3 cellular contexts compared by ENCODE assay signal in the genomic region with DNA sequence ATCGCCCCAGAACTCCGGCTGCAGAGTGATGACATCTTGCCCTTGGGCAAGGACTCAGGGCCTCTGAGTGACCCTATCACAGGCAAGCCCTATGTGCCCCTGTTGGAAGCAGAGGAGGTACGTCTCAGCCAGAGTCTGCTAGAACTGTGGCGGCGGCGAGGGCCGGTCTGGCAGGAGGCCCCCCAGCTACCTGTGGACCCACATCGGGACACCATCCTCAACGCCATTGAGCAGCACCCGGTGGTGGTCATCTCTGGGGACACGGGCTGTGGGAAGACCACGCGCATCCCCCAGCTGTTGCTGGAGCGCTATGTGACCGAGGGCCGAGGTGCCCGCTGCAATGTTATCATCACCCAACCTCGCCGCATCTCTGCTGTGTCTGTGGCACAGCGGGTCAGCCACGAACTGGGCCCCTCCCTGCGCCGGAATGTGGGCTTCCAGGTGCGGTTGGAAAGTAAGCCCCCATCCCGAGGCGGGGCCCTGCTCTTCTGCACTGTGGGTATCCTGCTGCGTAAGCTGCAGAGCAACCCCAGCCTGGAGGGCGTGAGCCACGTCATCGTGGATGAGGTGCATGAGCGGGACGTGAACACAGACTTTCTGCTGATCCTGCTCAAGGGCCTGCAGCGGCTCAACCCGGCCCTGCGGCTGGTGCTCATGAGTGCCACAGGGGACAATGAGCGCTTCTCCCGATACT.
TF ChIP-seq lines count a peak whose summit lies in the region.

No MANE protein-coding gene starts in this region.

TF ChIP-seq in GM12891, 5 proteins besides CTCF, POLR2A, EP300 and RAD21:
- no peak for TF ChIP-seq POU2F2 (IDR thresholded peaks at IDR 0.05; ENCODE audit: low read depth, low read length)
- 0 out of 2 replicates have a peak, but pooled peaks have one; percentile 13 for TF ChIP-seq POLR2AphosphoS5 (IDR thresholded peaks at IDR 0.05; ENCODE audit: low read depth, low read length)
- TF ChIP-seq TAF1 (IDR thresholded peaks at IDR 0.05; ENCODE audit: low read depth, low read length) = no peak
- no peak for TF ChIP-seq PAX5 (IDR thresholded peaks at IDR 0.05; ENCODE audit: insufficient read depth, low read length, severe bottlenecking)

TF ChIP-seq in HEK293, 187 proteins besides CTCF, POLR2A, EP300 and RAD21:
- TF ChIP-seq ZNF626 (tag by site-specific recombination; IDR thresholded peaks at IDR 0.05) = no peak
- TF ChIP-seq EGR2 (tag by site-specific recombination; IDR thresholded peaks at IDR 0.05; ENCODE audit: low read depth) = no peak
- TF ChIP-seq ZNF776 (tag by site-specific recombination; IDR thresholded peaks at IDR 0.05; ENCODE audit: borderline replicate concordance) = no peak
- peak; percentile 26; the same call in 1 of the 2 replicates for TF ChIP-seq ZNF600 (tag by site-specific recombination; IDR thresholded peaks at IDR 0.05)
- no peak for TF ChIP-seq PRDM1 (tag by site-specific recombination; IDR thresholded peaks at IDR 0.05)
- TF ChIP-seq, protein P1, sequence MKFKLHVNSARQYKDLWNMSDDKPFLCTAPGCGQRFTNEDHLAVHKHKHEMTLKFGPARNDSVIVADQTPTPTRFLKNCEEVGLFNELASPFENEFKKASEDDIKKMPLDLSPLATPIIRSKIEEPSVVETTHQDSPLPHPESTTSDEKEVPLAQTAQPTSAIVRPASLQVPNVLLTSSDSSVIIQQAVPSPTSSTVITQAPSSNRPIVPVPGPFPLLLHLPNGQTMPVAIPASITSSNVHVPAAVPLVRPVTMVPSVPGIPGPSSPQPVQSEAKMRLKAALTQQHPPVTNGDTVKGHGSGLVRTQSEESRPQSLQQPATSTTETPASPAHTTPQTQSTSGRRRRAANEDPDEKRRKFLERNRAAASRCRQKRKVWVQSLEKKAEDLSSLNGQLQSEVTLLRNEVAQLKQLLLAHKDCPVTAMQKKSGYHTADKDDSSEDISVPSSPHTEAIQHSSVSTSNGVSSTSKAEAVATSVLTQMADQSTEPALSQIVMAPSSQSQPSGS (tag by site-specific recombination; IDR thresholded peaks at IDR 0.05; ENCODE audit: low read depth) = no peak
- TF ChIP-seq ZNF529 (tag by site-specific recombination; IDR thresholded peaks at IDR 0.05; ENCODE audit: insufficient replicate concordance) = no peak

TF ChIP-seq in neural cell, 6 proteins besides CTCF, POLR2A, EP300 and RAD21:
- no peak for TF ChIP-seq SMC3 (conservative IDR thresholded peaks at IDR 0.05; ENCODE audit: poor library complexity)
- TF ChIP-seq TAF1 (IDR thresholded peaks at IDR 0.05; ENCODE audit: low read depth) = no peak
- TF ChIP-seq EZH2 (IDR thresholded peaks at IDR 0.05; ENCODE audit: borderline replicate concordance, insufficient read depth, low read length, poor library complexity, severe bottlenecking) = no peak
- no peak for TF ChIP-seq MXI1 (conservative IDR thresholded peaks at IDR 0.05; ENCODE audit: poor library complexity, severe bottlenecking)
- TF ChIP-seq POLR2AphosphoS5 (IDR thresholded peaks at IDR 0.05) = peak; percentile 14
